1 cellular context compared by ENCODE assay signal in the genomic region with DNA sequence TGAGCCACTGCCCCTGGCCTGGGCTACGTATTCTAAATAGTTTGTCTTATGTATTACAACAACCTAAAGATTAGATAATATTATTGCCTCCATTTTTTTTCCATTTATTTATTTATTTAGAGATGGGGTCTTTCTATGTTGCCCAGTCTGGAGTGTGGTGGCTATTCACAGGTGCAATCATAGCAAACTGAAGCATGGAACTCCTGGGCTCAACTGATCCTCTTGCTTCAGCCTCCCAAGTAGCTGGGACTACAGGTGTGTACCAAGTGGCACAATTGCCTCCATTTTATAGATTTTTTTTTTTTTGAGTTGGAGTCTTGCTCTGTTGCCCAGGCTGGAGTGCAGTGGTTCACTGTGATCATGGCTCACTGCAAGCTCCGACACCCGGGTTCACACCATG.
TF ChIP-seq lines count a peak whose summit lies in the region.

No MANE protein-coding gene starts in this region.

TF ChIP-seq in HEK293, 187 proteins besides CTCF, POLR2A, EP300 and RAD21 (continued from another document):
- TF ChIP-seq, protein P1, sequence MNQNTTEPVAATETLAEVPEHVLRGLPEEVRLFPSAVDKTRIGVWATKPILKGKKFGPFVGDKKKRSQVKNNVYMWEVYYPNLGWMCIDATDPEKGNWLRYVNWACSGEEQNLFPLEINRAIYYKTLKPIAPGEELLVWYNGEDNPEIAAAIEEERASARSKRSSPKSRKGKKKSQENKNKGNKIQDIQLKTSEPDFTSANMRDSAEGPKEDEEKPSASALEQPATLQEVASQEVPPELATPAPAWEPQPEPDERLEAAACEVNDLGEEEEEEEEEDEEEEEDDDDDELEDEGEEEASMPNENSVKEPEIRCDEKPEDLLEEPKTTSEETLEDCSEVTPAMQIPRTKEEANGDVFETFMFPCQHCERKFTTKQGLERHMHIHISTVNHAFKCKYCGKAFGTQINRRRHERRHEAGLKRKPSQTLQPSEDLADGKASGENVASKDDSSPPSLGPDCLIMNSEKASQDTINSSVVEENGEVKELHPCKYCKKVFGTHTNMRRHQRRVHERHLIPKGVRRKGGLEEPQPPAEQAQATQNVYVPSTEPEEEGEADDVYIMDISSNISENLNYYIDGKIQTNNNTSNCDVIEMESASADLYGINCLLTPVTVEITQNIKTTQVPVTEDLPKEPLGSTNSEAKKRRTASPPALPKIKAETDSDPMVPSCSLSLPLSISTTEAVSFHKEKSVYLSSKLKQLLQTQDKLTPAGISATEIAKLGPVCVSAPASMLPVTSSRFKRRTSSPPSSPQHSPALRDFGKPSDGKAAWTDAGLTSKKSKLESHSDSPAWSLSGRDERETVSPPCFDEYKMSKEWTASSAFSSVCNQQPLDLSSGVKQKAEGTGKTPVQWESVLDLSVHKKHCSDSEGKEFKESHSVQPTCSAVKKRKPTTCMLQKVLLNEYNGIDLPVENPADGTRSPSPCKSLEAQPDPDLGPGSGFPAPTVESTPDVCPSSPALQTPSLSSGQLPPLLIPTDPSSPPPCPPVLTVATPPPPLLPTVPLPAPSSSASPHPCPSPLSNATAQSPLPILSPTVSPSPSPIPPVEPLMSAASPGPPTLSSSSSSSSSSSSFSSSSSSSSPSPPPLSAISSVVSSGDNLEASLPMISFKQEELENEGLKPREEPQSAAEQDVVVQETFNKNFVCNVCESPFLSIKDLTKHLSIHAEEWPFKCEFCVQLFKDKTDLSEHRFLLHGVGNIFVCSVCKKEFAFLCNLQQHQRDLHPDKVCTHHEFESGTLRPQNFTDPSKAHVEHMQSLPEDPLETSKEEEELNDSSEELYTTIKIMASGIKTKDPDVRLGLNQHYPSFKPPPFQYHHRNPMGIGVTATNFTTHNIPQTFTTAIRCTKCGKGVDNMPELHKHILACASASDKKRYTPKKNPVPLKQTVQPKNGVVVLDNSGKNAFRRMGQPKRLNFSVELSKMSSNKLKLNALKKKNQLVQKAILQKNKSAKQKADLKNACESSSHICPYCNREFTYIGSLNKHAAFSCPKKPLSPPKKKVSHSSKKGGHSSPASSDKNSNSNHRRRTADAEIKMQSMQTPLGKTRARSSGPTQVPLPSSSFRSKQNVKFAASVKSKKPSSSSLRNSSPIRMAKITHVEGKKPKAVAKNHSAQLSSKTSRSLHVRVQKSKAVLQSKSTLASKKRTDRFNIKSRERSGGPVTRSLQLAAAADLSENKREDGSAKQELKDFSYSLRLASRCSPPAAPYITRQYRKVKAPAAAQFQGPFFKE (tag by site-specific recombination; IDR thresholded peaks at IDR 0.05; ENCODE audit: borderline replicate concordance): no peak
